Comparison of ENCODE assay signal across 9 cellular contexts in genomic region chr3:116140100-116140689, GRCh38.
DNase-seq lines count a peak whose midpoint lies in the region; ATAC-seq and TF ChIP-seq lines count a peak whose summit lies in the region.
"Had no signal": no experiment of that assay in that cellular context is flagged by ENCODE, and none has a peak within 500 bp of the region (broad histone marks: within the 10 kb centered on the region; RNA-seq: fewer than 3 reads in every experiment).

No MANE protein-coding gene starts in this region.

- TF ChIP-seq CTCF in left ventricle myocardium inferior (IDR thresholded peaks at IDR 0.05; ENCODE audit: borderline replicate concordance), result peak; percentile 74
- TF ChIP-seq CTCF in foreskin fibroblast (IDR thresholded peaks at IDR 0.05; ENCODE audit: low read depth, low read length), result peak; percentile 75
- peak; percentile 39 for TF ChIP-seq CTCF in thoracic aorta (IDR thresholded peaks at IDR 0.05)

- no peak overlapping the region for H3K27ac Mint-ChIP-seq in activated T-helper 1 cell treated with anti-CD3 and anti-CD28 coated beads, Interleukin-12 subunit alpha, Interleukin-12 subunit beta, Interleukin-2, Interleukin-4 antibody, amounts not matched to agents 30 ng/mL and 10 ng/mL and 1 ng/mL, durations not matched to agents 14 hours and 24 hours and 36 hours
- no peak overlapping the region for H3K27ac Mint-ChIP-seq in stimulated activated effector memory CD8-positive, alpha-beta T cell treated with anti-CD3 and anti-CD28 coated beads, Interleukin-12 subunit alpha, Interleukin-12 subunit beta, amount 100 ng/mL, for 72 hours
- H3K27ac Mint-ChIP-seq: activated naive CD4-positive, alpha-beta T cell treated with anti-CD3 and anti-CD28 coated beads, Interleukin-2, amount 50 U/mL, for 24 hours had no signal

- no peaks in the 10 kb centered on the region for H3K27me3 Mint-ChIP-seq in activated T-helper 1 cell treated with anti-CD3 and anti-CD28 coated beads, Interleukin-12 subunit alpha, Interleukin-12 subunit beta, Interleukin-2, Interleukin-4 antibody, amounts not matched to agents 30 ng/mL and 10 ng/mL and 1 ng/mL, durations not matched to agents 14 hours and 24 hours and 36 hours (ENCODE audit: insufficient read depth)
- H3K27me3 Mint-ChIP-seq: activated naive CD4-positive, alpha-beta T cell treated with anti-CD3 and anti-CD28 coated beads, Interleukin-2, amount 50 U/mL, for 24 hours had no signal

- no peaks in the 10 kb centered on the region for H3K36me3 ChIP-seq in left ventricle myocardium inferior
- H3K36me3 ChIP-seq in thoracic aorta, result no peaks in the 10 kb centered on the region

- no peak overlapping the region for H3K4me3 Mint-ChIP-seq in activated T-helper 1 cell treated with anti-CD3 and anti-CD28 coated beads, Interleukin-12 subunit alpha, Interleukin-12 subunit beta, Interleukin-2, Interleukin-4 antibody, amounts not matched to agents 30 ng/mL and 10 ng/mL and 1 ng/mL, durations not matched to agents 14 hours and 24 hours and 36 hours
- H3K4me3 Mint-ChIP-seq in stimulated activated effector memory CD8-positive, alpha-beta T cell treated with anti-CD3 and anti-CD28 coated beads, Interleukin-12 subunit alpha, Interleukin-12 subunit beta, amount 100 ng/mL, for 72 hours, result no peak overlapping the region
- H3K4me3 Mint-ChIP-seq: activated naive CD4-positive, alpha-beta T cell treated with anti-CD3 and anti-CD28 coated beads, Interleukin-2, amount 50 U/mL, for 24 hours had no signal

- DNase-seq in left ventricle myocardium inferior (no peak), cardiac septum (ENCODE audit: low spot score) (no peak), KG1 (lab: John Stamatoyannopoulos, UW) (peak; percentile 4), SHP77 treated with DMSO at 0.1 percent for 48 hours (lab: John Stamatoyannopoulos, UW) (peak; percentile 4), foreskin fibroblast (peak in 1 of 2 donors; percentile 52), thoracic aorta (ENCODE audit: low spot score) (no peak)
- no peak for DNase-seq in activated T-helper 1 cell treated with anti-CD3 and anti-CD28 coated beads, Interleukin-12 subunit alpha, Interleukin-12 subunit beta, Interleukin-2, Interleukin-4 antibody, amounts not matched to agents 30 ng/mL and 10 ng/mL and 1 ng/mL, durations not matched to agents 14 hours and 24 hours and 36 hours (ENCODE audit: low spot score)
- no peak for DNase-seq in stimulated activated effector memory CD8-positive, alpha-beta T cell treated with anti-CD3 and anti-CD28 coated beads, Interleukin-12 subunit alpha, Interleukin-12 subunit beta, amount 100 ng/mL, for 72 hours (ENCODE audit: low spot score in 2 of 2)

- peaks cover 11% of the 10 kb centered on the region for H3K9me3 ChIP-seq in left ventricle myocardium inferior (replicated peaks)
- peaks cover 3% of the 10 kb centered on the region for H3K9me3 ChIP-seq in thoracic aorta

- H3K9me3 Mint-ChIP-seq in activated T-helper 1 cell treated with anti-CD3 and anti-CD28 coated beads, Interleukin-12 subunit alpha, Interleukin-12 subunit beta, Interleukin-2, Interleukin-4 antibody, amounts not matched to agents 30 ng/mL and 10 ng/mL and 1 ng/mL, durations not matched to agents 14 hours and 24 hours and 36 hours, result no peaks in the 10 kb centered on the region
- peaks cover 10% of the 10 kb centered on the region for H3K9me3 Mint-ChIP-seq in stimulated activated effector memory CD8-positive, alpha-beta T cell treated with anti-CD3 and anti-CD28 coated beads, Interleukin-12 subunit alpha, Interleukin-12 subunit beta, amount 100 ng/mL, for 72 hours

- no peak for ATAC-seq in thoracic aorta (ENCODE audit: insufficient number of reproducible peaks, low FRiP score, low read depth)
- no peak for ATAC-seq in stimulated activated effector memory CD8-positive, alpha-beta T cell treated with anti-CD3 and anti-CD28 coated beads, Interleukin-12 subunit alpha, Interleukin-12 subunit beta, amount 100 ng/mL, for 72 hours

- no peaks in the 10 kb centered on the region for H3K4me1 Mint-ChIP-seq in activated T-helper 1 cell treated with anti-CD3 and anti-CD28 coated beads, Interleukin-12 subunit alpha, Interleukin-12 subunit beta, Interleukin-2, Interleukin-4 antibody, amounts not matched to agents 30 ng/mL and 10 ng/mL and 1 ng/mL, durations not matched to agents 14 hours and 24 hours and 36 hours (ENCODE audit: low read depth)
- H3K4me1 Mint-ChIP-seq in stimulated activated effector memory CD8-positive, alpha-beta T cell treated with anti-CD3 and anti-CD28 coated beads, Interleukin-12 subunit alpha, Interleukin-12 subunit beta, amount 100 ng/mL, for 72 hours, result no peaks in the 10 kb centered on the region
- H3K4me1 Mint-ChIP-seq: activated naive CD4-positive, alpha-beta T cell treated with anti-CD3 and anti-CD28 coated beads, Interleukin-2, amount 50 U/mL, for 24 hours had no signal

- H3K27me3 ChIP-seq in left ventricle myocardium inferior (ENCODE audit: low read depth), result no peaks in the 10 kb centered on the region
- no peaks in the 10 kb centered on the region for H3K27me3 ChIP-seq in thoracic aorta (replicated peaks; ENCODE audit: insufficient read depth)

- no peak overlapping the region for H3K27ac ChIP-seq in left ventricle myocardium inferior (replicated peaks)
- no peak overlapping the region for H3K27ac ChIP-seq in thoracic aorta

- H3K4me3 ChIP-seq in left ventricle myocardium inferior (no peak overlapping the region), foreskin fibroblast (ENCODE audit: low read depth in 1 of 2, low read length in 2 of 2) (no peak overlapping the region), thoracic aorta (no peak overlapping the region)

- peaks cover 4% of the 10 kb centered on the region for H3K4me1 ChIP-seq in left ventricle myocardium inferior
- no peaks in the 10 kb centered on the region for H3K4me1 ChIP-seq in thoracic aorta (ENCODE audit: control insufficient read depth in 1 of 2, low read depth in 2 of 2)

- H3K36me3 Mint-ChIP-seq in activated T-helper 1 cell treated with anti-CD3 and anti-CD28 coated beads, Interleukin-12 subunit alpha, Interleukin-12 subunit beta, Interleukin-2, Interleukin-4 antibody, amounts not matched to agents 30 ng/mL and 10 ng/mL and 1 ng/mL, durations not matched to agents 14 hours and 24 hours and 36 hours (ENCODE audit: low read depth), result no peaks in the 10 kb centered on the region
- no peaks in the 10 kb centered on the region for H3K36me3 Mint-ChIP-seq in stimulated activated effector memory CD8-positive, alpha-beta T cell treated with anti-CD3 and anti-CD28 coated beads, Interleukin-12 subunit alpha, Interleukin-12 subunit beta, amount 100 ng/mL, for 72 hours
- H3K36me3 Mint-ChIP-seq: activated naive CD4-positive, alpha-beta T cell treated with anti-CD3 and anti-CD28 coated beads, Interleukin-2, amount 50 U/mL, for 24 hours had no signal

- intact Hi-C loops in left ventricle myocardium inferior (cut with micrococcal nuclease), result no loop called here
- intact Hi-C loops in cardiac septum (cut with DNase I), result loop anchor here (10.0 kb wide), 1 partner anchor 615 kb away; no protein-coding TSS in a partner anchor
- intact Hi-C loops in activated T-helper 1 cell treated with anti-CD3 and anti-CD28 coated beads, Interleukin-12 subunit alpha, Interleukin-12 subunit beta, Interleukin-2, Interleukin-4 antibody, amounts not matched to agents 30 ng/mL and 10 ng/mL and 1 ng/mL, durations not matched to agents 14 hours and 24 hours and 36 hours (cut with micrococcal nuclease), result loop anchor here (1.0 kb wide), 1 partner anchor 618 kb away; no protein-coding TSS in a partner anchor

Comparison
In these comparisons a context has a peak if more than half of its experiments do, and no peak if none do; other contexts are left out.
1. DNase-seq: peak in KG1 (single experiment) and SHP77 treated with DMSO at 0.1 percent for 48 hours (single experiment); none in left ventricle myocardium inferior (single experiment), cardiac septum (single experiment), thoracic aorta (single experiment), activated T-helper 1 cell treated with anti-CD3 and anti-CD28 coated beads, Interleukin-12 subunit alpha, Interleukin-12 subunit beta, Interleukin-2, Interleukin-4 antibody, amounts not matched to agents 30 ng/mL and 10 ng/mL and 1 ng/mL, durations not matched to agents 14 hours and 24 hours and 36 hours (single experiment) and stimulated activated effector memory CD8-positive, alpha-beta T cell treated with anti-CD3 and anti-CD28 coated beads, Interleukin-12 subunit alpha, Interleukin-12 subunit beta, amount 100 ng/mL, for 72 hours (0 of 2).
2. Peak in every context shown above with its lines, with median percentiles within 50 percentile points of each other: CTCF ChIP-seq.